ENCODE assay signal across 10 cellular contexts in the genomic region with DNA sequence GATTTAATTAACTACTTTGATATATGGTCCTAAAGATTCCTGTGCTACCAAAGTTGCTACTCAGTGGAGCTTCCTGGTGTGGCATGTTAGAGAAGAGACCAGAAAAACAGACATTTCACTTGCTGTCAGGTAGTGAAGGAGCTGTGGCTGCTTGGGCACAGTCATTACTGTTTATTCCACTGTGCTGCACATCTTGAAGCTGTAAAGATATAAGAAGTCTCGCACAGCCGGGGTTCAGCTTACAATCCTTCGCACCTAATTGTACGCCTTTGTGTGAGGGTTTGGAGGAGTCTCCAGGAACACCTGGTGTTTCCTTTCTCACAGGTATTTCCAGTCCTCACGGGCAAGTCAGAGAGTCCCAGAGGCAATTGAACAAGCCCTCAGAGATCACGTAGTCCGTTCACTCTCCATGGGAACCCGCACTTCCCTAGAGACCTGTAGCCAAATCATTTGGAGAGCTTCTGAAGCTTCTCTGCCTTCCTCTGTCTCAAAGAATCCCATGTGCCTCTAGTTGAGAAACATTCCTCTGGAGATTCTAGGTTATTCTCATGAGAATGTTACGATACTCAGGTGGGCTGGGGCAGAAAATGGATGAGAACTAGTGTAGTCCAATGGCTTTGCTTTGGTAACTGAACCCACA. TPM values are rescaled to one million over a fixed set of nuclear protein-coding genes. Genes with fewer than 3 reads are reported as not detected.
DNase-seq lines count a peak whose midpoint lies in the region; ATAC-seq and TF ChIP-seq lines count a peak whose summit lies in the region.
"Had no signal": no experiment of that assay in that cellular context is flagged by ENCODE, and none has a peak within 500 bp of the region (broad histone marks: within the 10 kb centered on the region; RNA-seq: fewer than 3 reads in every experiment).

No MANE protein-coding gene starts in this region.

- H2AFZ ChIP-seq in PC-9, result no peak overlapping the region; the same call in 1 of the 2 replicates

- H3K9me3 Mint-ChIP-seq in activated CD4-positive, alpha-beta T cell treated with anti-CD3 and anti-CD28 coated beads, Interleukin-2, amount 10 ng/mL, durations not matched to agents 24 days and 14 days, result no peaks in the 10 kb centered on the region

- TF ChIP-seq EP300 in tibial nerve (IDR thresholded peaks at IDR 0.05), result no peak

- ATAC-seq in HG02588 (IDR thresholded peaks at IDR 0.05; ENCODE audit: unreplicated experiment), result no peak

- H3K27me3 ChIP-seq in PC-9 (ENCODE audit: insufficient read depth, low read depth) (no peaks in the 10 kb centered on the region), tibial nerve (no peaks in the 10 kb centered on the region)

- peaks cover 56% of the 10 kb centered on the region for H3K36me3 Mint-ChIP-seq in activated CD4-positive, alpha-beta T cell treated with anti-CD3 and anti-CD28 coated beads, Interleukin-2, amount 10 ng/mL, durations not matched to agents 24 days and 14 days (ENCODE audit: low read depth)

- no peaks in the 10 kb centered on the region for H3K9me2 ChIP-seq in PC-9 (ENCODE audit: insufficient read depth)

- peak overlapping the region; percentile 94 for H3K27ac ChIP-seq in PC-9
- peak overlapping the region; percentile 54 for H3K27ac ChIP-seq in epithelial cell of prostate
- peak overlapping the region in 3 of 4 donors; percentile 54 to 79 (median 63) for H3K27ac ChIP-seq in tibial nerve

- H3F3A ChIP-seq in PC-9 (ENCODE audit: insufficient read depth, low read depth), result peaks cover 24% of the 10 kb centered on the region; the same call in 1 of the 2 replicates

- TF ChIP-seq CTCF in PC-9 (conservative IDR thresholded peaks at IDR 0.05) (no peak), tibial nerve (IDR thresholded peaks at IDR 0.05) (no peak)

- H3K9me3 ChIP-seq in PC-9 (ENCODE audit: insufficient read depth, low read depth) (no peaks in the 10 kb centered on the region), tibial nerve (no peaks in the 10 kb centered on the region)

- TF ChIP-seq POLR2A in tibial nerve (IDR thresholded peaks at IDR 0.05), result no peak

- no peaks in the 10 kb centered on the region for H3K79me2 ChIP-seq in PC-9 (ENCODE audit: low read depth)

- DNase-seq in activated CD4-positive, alpha-beta T cell treated with anti-CD3 and anti-CD28 coated beads, Interleukin-2, amount 10 ng/mL, durations not matched to agents 24 days and 14 days, result peak; percentile 78
- no peak for DNase-seq in activated CD4-positive, alpha-beta T cell treated with anti-CD3 and anti-CD28 coated beads, Interleukin-2, amount 50 U/mL, for 4 hours
- DNase-seq in PC-9, result no peak
- no peak for DNase-seq in epithelial cell of prostate (ENCODE audit: low read depth, low spot score)
- no peak for DNase-seq in tibial nerve (ENCODE audit: low spot score in 2 of 2)
- DNase-seq in activated gamma-delta T cell (lab: John Stamatoyannopoulos, UW), result no peak
- DNase-seq in NCI-H1105 treated with DMSO at 0.1 percent for 48 hours (lab: John Stamatoyannopoulos, UW), result no peak
- DNase-seq: NCI-H1930, SHP77 had no signal

- WGBS in tibial nerve, 2 donors, result 91 to 94% methylated on average over 9 of the region's 9 CpGs

- intact Hi-C loops in activated CD4-positive, alpha-beta T cell treated with anti-CD3 and anti-CD28 coated beads, Interleukin-2, amount 10 ng/mL, durations not matched to agents 24 days and 14 days (cut with micrococcal nuclease), result loop anchor here (2.0 to 10.0 kb wide), 6 partner anchors 20 to 1753 kb away; partner anchors contain the start of gene WDR25
- intact Hi-C loops in PC-9 (cut with micrococcal nuclease; ENCODE audit: unreplicated experiment), result no loop called here

- H3K4me3 Mint-ChIP-seq in activated CD4-positive, alpha-beta T cell treated with anti-CD3 and anti-CD28 coated beads, Interleukin-2, amount 10 ng/mL, durations not matched to agents 24 days and 14 days, result peak overlapping the region; percentile 87

- peaks cover 77% of the 10 kb centered on the region for H3K4me1 Mint-ChIP-seq in activated CD4-positive, alpha-beta T cell treated with anti-CD3 and anti-CD28 coated beads, Interleukin-2, amount 10 ng/mL, durations not matched to agents 24 days and 14 days

- H3K4me3 ChIP-seq in PC-9, result no peak overlapping the region
- H3K4me3 ChIP-seq in tibial nerve, result peak overlapping the region in 1 of 4 donors; percentile 1

- no peaks in the 10 kb centered on the region for H4K20me1 ChIP-seq in PC-9 (ENCODE audit: insufficient read depth)

- no peaks in the 10 kb centered on the region for H3K36me3 ChIP-seq in PC-9 (ENCODE audit: low read depth)
- H3K36me3 ChIP-seq in tibial nerve, result no peaks in the 10 kb centered on the region

- peak overlapping the region; percentile 98 for H3K27ac Mint-ChIP-seq in activated CD4-positive, alpha-beta T cell treated with anti-CD3 and anti-CD28 coated beads, Interleukin-2, amount 10 ng/mL, durations not matched to agents 24 days and 14 days

- peaks cover 40% of the 10 kb centered on the region for H3K4me1 ChIP-seq in PC-9 (replicated peaks; ENCODE audit: insufficient read depth)
- peaks cover 0 to 47% (median 16%) of the 10 kb centered on the region in 4 donors for H3K4me1 ChIP-seq in tibial nerve

- POLR2A ChIA-PET in PC-9 (lab: Charles Lee; ENCODE audit: unreplicated experiment), result no interaction called here

- BruUV-seq in PC-9 (replicated peaks; lab: Mats Ljungman, UMichigan), result no TSS peak

- CTCF ChIA-PET in PC-9 (lab: Charles Lee), result no interaction called here

- no peaks in the 10 kb centered on the region for H3K27me3 Mint-ChIP-seq in activated CD4-positive, alpha-beta T cell treated with anti-CD3 and anti-CD28 coated beads, Interleukin-2, amount 10 ng/mL, durations not matched to agents 24 days and 14 days

- peak overlapping the region; percentile 63 for H3K4me2 ChIP-seq in PC-9

RNA-seq across cellular contexts. Expression of gene EVL, which starts 4.1 kb away (rescaled TPM):
- 268 and 285 TPM in 2 replicates for total RNA-seq in activated CD4-positive, alpha-beta T cell treated with anti-CD3 and anti-CD28 coated beads, Interleukin-2, amount 10 ng/mL, durations not matched to agents 24 days and 14 days
- total RNA-seq in PC-9 (2021) (4.9 and 5.9 TPM in 2 replicates), tibial nerve (10 to 100 TPM; 42.6 to 94.6 (median 59.8) TPM)
